In the genomic region with DNA sequence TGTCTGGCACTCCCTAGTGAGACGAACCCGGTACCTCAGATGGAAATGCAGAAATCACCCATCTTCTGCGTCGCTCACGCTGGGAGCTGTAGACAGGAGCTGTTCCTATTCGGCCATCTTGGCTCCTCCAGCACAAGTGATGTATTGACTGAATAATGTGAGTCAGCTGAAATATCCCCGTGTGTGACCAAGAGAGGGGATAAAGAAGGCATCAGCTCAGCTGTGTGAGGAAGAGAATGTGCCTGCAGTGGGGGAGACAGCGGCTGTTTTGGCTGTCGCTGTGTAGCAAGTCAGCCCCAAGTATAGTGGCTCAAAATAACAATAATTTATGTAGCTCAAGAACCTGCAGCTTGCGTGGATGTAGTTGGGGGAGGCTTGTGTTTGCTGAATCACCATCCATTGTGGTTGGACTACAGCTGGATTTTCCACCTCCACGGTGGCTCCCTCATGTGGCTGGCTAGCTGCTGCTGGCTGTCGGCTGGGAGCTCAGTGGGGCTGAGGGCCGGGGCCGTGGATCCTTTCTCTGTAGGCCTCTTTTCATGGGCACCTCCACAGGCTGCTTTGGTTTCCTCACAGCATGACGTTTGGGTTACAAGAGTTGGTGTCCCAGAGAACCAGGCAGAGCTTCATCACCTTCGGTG, we compare ENCODE assay signal across 1 cellular context.
TF ChIP-seq lines count a peak whose summit lies in the region.

No MANE protein-coding gene starts in this region.

TF ChIP-seq in HEK293, 187 proteins besides CTCF, POLR2A, EP300 and RAD21 (continued from another document):
- TF ChIP-seq MZF1 (tag by site-specific recombination; IDR thresholded peaks at IDR 0.05; ENCODE audit: borderline replicate concordance) (0 out of 2 replicates have a peak, but pooled peaks have one; percentile 23), ZNF521 (tag by site-specific recombination; IDR thresholded peaks at IDR 0.05) (no peak), ZNF548 (tag by site-specific recombination; IDR thresholded peaks at IDR 0.05) (no peak), ZNF776 (tag by site-specific recombination; IDR thresholded peaks at IDR 0.05; ENCODE audit: borderline replicate concordance) (no peak), ZNF335 (tag by site-specific recombination; conservative IDR thresholded peaks at IDR 0.05) (0 out of 2 replicates have a peak, but pooled peaks have one; percentile 2)
